Comparison of ENCODE assay signal across 1 cellular context in the genomic region with DNA sequence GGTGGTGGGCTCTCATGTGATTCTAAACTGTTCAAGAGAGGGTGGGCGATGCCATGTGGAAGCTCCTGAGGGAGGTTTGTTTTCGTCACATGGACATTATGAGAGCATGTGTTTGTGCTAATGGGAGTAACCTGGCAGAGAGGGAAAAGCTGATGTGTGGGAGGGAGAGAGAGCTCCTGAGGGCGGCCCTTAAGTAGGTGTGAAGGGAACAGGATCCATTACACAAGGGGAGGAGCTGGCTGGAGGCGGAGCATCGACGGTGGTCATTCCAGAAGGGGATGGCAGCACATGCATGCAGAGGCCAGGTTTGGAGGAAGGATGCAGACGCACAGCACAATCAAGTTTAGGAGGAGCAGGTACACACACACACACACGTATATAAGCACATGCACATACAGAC.
TF ChIP-seq lines count a peak whose summit lies in the region.

No MANE protein-coding gene starts in this region.

TF ChIP-seq in K562, 482 proteins besides CTCF, POLR2A, EP300 and RAD21 (continued from another document):
- TF ChIP-seq, protein P1, sequence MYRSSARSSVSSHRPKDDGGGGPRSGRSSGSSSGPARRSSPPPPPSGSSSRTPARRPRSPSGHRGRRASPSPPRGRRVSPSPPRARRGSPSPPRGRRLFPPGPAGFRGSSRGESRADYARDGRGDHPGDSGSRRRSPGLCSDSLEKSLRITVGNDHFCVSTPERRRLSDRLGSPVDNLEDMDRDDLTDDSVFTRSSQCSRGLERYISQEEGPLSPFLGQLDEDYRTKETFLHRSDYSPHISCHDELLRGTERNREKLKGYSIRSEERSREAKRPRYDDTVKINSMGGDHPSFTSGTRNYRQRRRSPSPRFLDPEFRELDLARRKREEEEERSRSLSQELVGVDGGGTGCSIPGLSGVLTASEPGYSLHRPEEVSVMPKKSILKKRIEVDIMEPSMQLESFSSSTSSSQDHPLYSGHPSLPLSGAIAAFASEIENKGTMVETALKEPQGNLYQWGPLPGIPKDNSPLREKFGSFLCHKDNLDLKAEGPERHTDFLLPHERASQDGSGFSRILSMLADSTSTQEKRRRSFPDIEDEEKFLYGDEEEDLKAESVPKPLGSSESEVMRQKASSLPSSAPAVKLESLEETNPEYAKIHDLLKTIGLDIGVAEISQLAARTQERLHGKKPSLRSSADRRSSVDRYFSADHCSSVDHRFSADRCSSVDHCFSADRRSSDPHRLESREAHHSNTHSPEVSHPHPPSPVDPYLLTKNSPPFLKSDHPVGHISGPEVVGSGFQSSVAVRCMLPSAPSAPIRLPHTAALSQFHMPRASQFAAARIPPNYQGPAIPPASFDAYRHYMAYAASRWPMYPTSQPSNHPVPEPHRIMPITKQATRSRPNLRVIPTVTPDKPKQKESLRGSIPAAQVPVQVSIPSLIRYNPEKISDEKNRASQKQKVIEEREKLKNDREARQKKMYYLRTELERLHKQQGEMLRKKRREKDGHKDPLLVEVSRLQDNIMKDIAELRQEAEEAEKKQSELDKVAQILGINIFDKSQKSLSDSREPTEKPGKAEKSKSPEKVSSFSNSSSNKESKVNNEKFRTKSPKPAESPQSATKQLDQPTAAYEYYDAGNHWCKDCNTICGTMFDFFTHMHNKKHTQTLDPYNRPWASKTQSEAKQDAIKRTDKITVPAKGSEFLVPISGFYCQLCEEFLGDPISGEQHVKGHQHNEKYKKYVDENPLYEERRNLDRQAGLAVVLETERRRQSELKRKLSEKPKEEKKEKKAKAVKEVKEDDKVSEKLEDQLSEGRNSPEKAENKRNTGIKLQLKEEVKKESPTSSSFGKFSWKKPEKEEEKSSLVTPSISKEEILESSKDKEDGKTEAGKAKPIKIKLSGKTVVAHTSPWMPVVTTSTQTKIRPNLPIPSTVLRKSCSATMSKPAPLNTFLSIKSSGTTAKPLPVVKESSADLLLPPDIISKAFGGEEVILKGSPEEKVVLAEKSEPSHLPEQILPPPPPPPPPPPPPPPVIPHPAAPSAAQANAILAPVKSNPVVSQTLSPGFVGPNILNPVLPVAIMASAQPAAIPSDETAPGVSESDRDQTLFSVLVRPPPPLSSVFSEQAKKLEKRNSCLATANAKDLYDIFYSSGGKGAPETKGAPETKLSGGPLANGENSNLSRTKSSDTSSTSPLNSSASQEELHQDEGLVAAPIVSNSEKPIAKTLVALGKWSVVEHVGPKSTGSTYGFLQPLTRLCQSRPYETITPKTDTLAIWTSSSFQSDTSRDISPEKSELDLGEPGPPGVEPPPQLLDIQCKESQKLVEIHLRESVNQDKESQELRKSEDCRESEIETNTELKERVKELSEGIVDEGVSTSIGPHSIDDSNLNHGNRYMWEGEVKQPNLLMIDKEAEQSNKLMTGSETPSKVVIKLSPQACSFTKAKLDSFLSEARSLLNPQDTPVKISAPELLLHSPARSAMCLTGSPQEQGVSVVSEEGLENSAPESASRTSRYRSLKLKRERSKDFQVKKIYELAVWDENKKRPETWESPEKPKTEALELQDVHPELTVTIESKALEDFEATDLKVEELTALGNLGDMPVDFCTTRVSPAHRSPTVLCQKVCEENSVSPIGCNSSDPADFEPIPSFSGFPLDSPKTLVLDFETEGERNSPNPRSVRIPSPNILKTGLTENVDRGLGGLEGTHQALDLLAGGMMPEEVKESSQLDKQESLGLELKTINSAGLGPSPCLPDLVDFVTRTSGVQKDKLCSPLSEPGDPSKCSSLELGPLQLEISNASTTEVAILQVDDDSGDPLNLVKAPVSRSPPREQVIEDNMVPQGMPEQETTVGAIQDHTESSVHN (IDR thresholded peaks at IDR 0.05; ENCODE audit: borderline replicate concordance in 1 of 2, low read depth in 1 of 2): no peak
